ENCODE assay signal across 1 cellular context in the genomic region with DNA sequence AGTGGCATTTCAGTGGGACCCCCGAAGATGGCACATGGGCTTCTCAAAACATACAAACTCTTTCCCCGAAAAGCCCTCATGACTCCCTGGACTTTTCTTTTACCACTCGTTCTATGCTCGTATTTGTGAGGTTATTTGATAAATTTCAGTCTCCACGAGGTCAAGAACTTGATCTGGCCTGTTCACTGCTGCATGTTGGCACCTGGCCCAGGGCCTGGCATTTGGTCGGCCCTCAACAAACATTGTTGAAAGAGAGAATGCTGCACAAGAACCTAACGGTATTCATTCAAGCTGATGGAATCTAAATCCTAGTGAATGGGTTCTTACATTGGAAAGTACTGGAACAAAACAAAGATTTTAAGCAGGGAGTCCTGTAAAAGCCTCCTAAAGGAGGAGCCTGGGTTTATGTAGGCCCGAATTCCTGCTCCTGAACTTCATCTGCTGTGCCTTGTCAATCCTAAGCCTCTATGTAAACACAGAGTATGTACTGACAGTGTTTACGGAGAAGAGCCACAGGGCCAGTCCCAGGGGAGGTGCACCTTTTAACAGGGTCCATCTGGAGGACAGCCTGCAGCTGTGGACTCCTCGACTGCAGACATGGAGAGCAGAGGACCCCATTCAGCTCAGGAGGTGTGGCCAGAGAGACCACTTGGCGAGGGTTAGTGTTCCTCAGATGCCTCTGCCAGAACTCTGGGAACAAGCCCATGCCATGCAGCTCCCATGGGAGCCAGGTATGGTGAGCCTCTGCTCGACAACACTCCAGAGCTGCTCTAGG.
TF ChIP-seq lines count a peak whose summit lies in the region.

No MANE protein-coding gene starts in this region.

TF ChIP-seq in GM12891, 5 proteins besides CTCF, POLR2A, EP300 and RAD21:
- no peak for TF ChIP-seq POU2F2 (IDR thresholded peaks at IDR 0.05; ENCODE audit: low read depth, low read length)
- TF ChIP-seq PAX5 (IDR thresholded peaks at IDR 0.05; ENCODE audit: insufficient read depth, low read length, severe bottlenecking): no peak
- no peak for TF ChIP-seq TAF1 (IDR thresholded peaks at IDR 0.05; ENCODE audit: low read depth, low read length)
- TF ChIP-seq POLR2AphosphoS5 (IDR thresholded peaks at IDR 0.05; ENCODE audit: low read depth, low read length): no peak
- no peak for TF ChIP-seq SPI1 (IDR thresholded peaks at IDR 0.05; ENCODE audit: low read depth, low read length)
TF ChIP-seq in GM12891: peak in this region for 0.
